16 cellular contexts compared by ENCODE assay signal in genomic region chr1:14182801-14183200, GRCh38.
"Had no signal": no experiment of that assay in that cellular context is flagged by ENCODE, and none has a peak within 500 bp of the region (broad histone marks: within the 10 kb centered on the region; RNA-seq: fewer than 3 reads in every experiment).

No MANE protein-coding gene starts in this region.

- ATAC-seq: activated CD8-positive, alpha-beta memory T cell treated with anti-CD3 and anti-CD28 coated beads, Interleukin-2, amount 10 ng/mL, durations not matched to agents 7 days and 5 days; gastrocnemius medialis; right cardiac atrium; stimulated activated effector memory CD8-positive, alpha-beta T cell treated with anti-CD3 and anti-CD28 coated beads, Interleukin-12 subunit alpha, Interleukin-12 subunit beta, amount 100 ng/mL, for 72 hours; upper lobe of right lung had no signal

- H3K27ac ChIP-seq: gastrocnemius medialis, left ventricle myocardium inferior, prostate gland, upper lobe of right lung had no signal

- H3K4me3 ChIP-seq: gastrocnemius medialis, left ventricle myocardium inferior, prostate gland, upper lobe of right lung had no signal

- H3K36me3 ChIP-seq: gastrocnemius medialis, left ventricle myocardium inferior, prostate gland, upper lobe of right lung had no signal

- H3K27me3 ChIP-seq: gastrocnemius medialis, upper lobe of right lung had no signal

- H3K4me1 ChIP-seq: gastrocnemius medialis, left ventricle myocardium inferior, prostate gland, upper lobe of right lung had no signal

- DNase-seq: activated B cell treated with CpG ODN at 0.5 μM for 24 hours; activated CD4-positive, alpha-beta memory T cell treated with anti-CD3 and anti-CD28 coated beads for 36 hours; activated CD4-positive, alpha-beta T cell treated with anti-CD3 and anti-CD28 coated beads for 4 hours; activated CD8-positive, alpha-beta memory T cell treated with anti-CD3 and anti-CD28 coated beads, Interleukin-2, amount 10 ng/mL, durations not matched to agents 7 days and 5 days; effector CD4-positive, alpha-beta T cell; gastrocnemius medialis; head of caudate nucleus; immature natural killer cell; kidney glomerular epithelial cell; left ventricle myocardium inferior; right cardiac atrium; stimulated activated CD4-positive, alpha-beta T cell treated with anti-CD3 and anti-CD28 coated beads, Interleukin-15, amount 100 ng/mL, for 24 hours; stimulated activated CD4-positive, alpha-beta T cell treated with anti-CD3 and anti-CD28 coated beads, Interleukin-2, amount 100 ng/mL, for 48 hours; upper lobe of right lung had no signal

- H3K9me3 ChIP-seq: gastrocnemius medialis, left ventricle myocardium inferior, prostate gland, upper lobe of right lung had no signal
